ENCODE assay signal across 15 cellular contexts in genomic region chr3:14393440-14394111, GRCh38. TPM values are rescaled to one million over a fixed set of nuclear protein-coding genes. Genes with fewer than 3 reads are reported as not detected.
DNase-seq lines count a peak whose midpoint lies in the region; ATAC-seq and TF ChIP-seq lines count a peak whose summit lies in the region.
"Had no signal": no experiment of that assay in that cellular context is flagged by ENCODE, and none has a peak within 500 bp of the region (broad histone marks: within the 10 kb centered on the region; RNA-seq: fewer than 3 reads in every experiment).

No MANE protein-coding gene starts in this region.

- no peaks in the 10 kb centered on the region for H3K27me3 Mint-ChIP-seq in activated T-helper 17 cell treated with anti-CD3 and anti-CD28 coated beads, Interleukin-2, amount 50 U/mL, for 72 hours
- peaks cover 8% of the 10 kb centered on the region for H3K27me3 Mint-ChIP-seq in progenitor cell of endocrine pancreas

- TF ChIP-seq CTCF in progenitor cell of endocrine pancreas (IDR thresholded peaks at IDR 0.05; ENCODE audit: unreplicated experiment): no peak

- peak overlapping the region; percentile 53 for H3K27ac Mint-ChIP-seq in activated T-helper 17 cell treated with anti-CD3 and anti-CD28 coated beads, Interleukin-2, amount 50 U/mL, for 72 hours
- H3K27ac Mint-ChIP-seq in progenitor cell of endocrine pancreas: peak overlapping the region; percentile 55
- H3K27ac Mint-ChIP-seq: activated T-cell treated with anti-CD3 and anti-CD28 coated beads, Interleukin-2, amount 50 U/mL, for 72 hours; T-helper 17 cell had no signal

- H3K4me1 Mint-ChIP-seq in activated T-helper 17 cell treated with anti-CD3 and anti-CD28 coated beads, Interleukin-2, amount 50 U/mL, for 72 hours: peaks cover 10% of the 10 kb centered on the region
- H3K4me1 Mint-ChIP-seq in progenitor cell of endocrine pancreas (ENCODE audit: low read depth): no peaks in the 10 kb centered on the region

- peak; percentile 76 for DNase-seq in AG08396 (ENCODE audit: low spot score)
- peak; percentile 63 for DNase-seq in hepatic stellate cell (ENCODE audit: low spot score)
- DNase-seq in progenitor cell of endocrine pancreas (ENCODE audit: low spot score, unreplicated experiment): no peak
- DNase-seq in substantia nigra (lab: John Stamatoyannopoulos, UW): no peak
- DNase-seq in NCI-H1417 treated with DMSO at 0.1 percent for 48 hours (lab: John Stamatoyannopoulos, UW): no peak
- DNase-seq: activated CD4-positive, alpha-beta T cell treated with anti-CD3 and anti-CD28 coated beads for 48 hours; activated T-cell treated with anti-CD3 and anti-CD28 coated beads, Interleukin-2, amount 50 U/mL, for 72 hours; body of pancreas; heart left ventricle; naive B cell; NCI-H2081; T-helper 17 cell had no signal

- ATAC-seq in activated T-helper 17 cell treated with anti-CD3 and anti-CD28 coated beads, Interleukin-2, amount 50 U/mL, for 72 hours (replicated peaks): no peak
- ATAC-seq in GM21576 (IDR thresholded peaks at IDR 0.05; ENCODE audit: unreplicated experiment) (no peak), HG02623 (IDR thresholded peaks at IDR 0.05; ENCODE audit: unreplicated experiment) (no peak)
- ATAC-seq: activated T-cell treated with anti-CD3 and anti-CD28 coated beads, Interleukin-2, amount 50 U/mL, for 72 hours; body of pancreas; T-helper 17 cell had no signal

- no peak overlapping the region for H3K4me3 Mint-ChIP-seq in activated T-helper 17 cell treated with anti-CD3 and anti-CD28 coated beads, Interleukin-2, amount 50 U/mL, for 72 hours
- H3K4me3 Mint-ChIP-seq in progenitor cell of endocrine pancreas (ENCODE audit: low read depth): no peak overlapping the region
- H3K4me3 Mint-ChIP-seq: activated T-cell treated with anti-CD3 and anti-CD28 coated beads, Interleukin-2, amount 50 U/mL, for 72 hours; T-helper 17 cell had no signal

- no peaks in the 10 kb centered on the region for H3K9me3 Mint-ChIP-seq in activated T-helper 17 cell treated with anti-CD3 and anti-CD28 coated beads, Interleukin-2, amount 50 U/mL, for 72 hours
- no peaks in the 10 kb centered on the region for H3K9me3 Mint-ChIP-seq in progenitor cell of endocrine pancreas (ENCODE audit: low read depth)
- H3K9me3 Mint-ChIP-seq: activated T-cell treated with anti-CD3 and anti-CD28 coated beads, Interleukin-2, amount 50 U/mL, for 72 hours; naive B cell had no signal

- H3K36me3 Mint-ChIP-seq in activated T-helper 17 cell treated with anti-CD3 and anti-CD28 coated beads, Interleukin-2, amount 50 U/mL, for 72 hours (ENCODE audit: low read depth): no peaks in the 10 kb centered on the region
- no peaks in the 10 kb centered on the region for H3K36me3 Mint-ChIP-seq in progenitor cell of endocrine pancreas (ENCODE audit: insufficient read depth)
- H3K36me3 Mint-ChIP-seq: naive B cell had no signal

- no peak overlapping the region for H3K27ac ChIP-seq in substantia nigra (ENCODE audit: low read depth, low read length, poor library complexity, severe bottlenecking)
- H3K27ac ChIP-seq: body of pancreas had no signal

RNA-seq across cellular contexts. Expression of gene SLC6A6, which starts 8.8 kb away (rescaled TPM):
- total RNA-seq in activated T-helper 17 cell treated with anti-CD3 and anti-CD28 coated beads, Interleukin-2, amount 50 U/mL, for 72 hours: 100 to 1,000 TPM in 1 of 2 donors, 10 to 100 TPM in 1; 80.1 to 219 TPM
- total RNA-seq in progenitor cell of endocrine pancreas: 23.8 and 28.1 TPM in 2 replicates

Comparison
In these comparisons a context has a peak if more than half of its experiments do, and no peak if none do; other contexts are left out.
1. DNase-seq: peak in AG08396 (single experiment) and hepatic stellate cell (single experiment); none in progenitor cell of endocrine pancreas (single experiment), substantia nigra (0 of 49) and NCI-H1417 treated with DMSO at 0.1 percent for 48 hours (single experiment).